Comparison of ENCODE assay signal across 10 cellular contexts in genomic region chr10:3836222-3836820, GRCh38. TPM values are rescaled to one million over a fixed set of nuclear protein-coding genes. Genes with fewer than 3 reads are reported as not detected.
DNase-seq lines count a peak whose midpoint lies in the region; ATAC-seq and TF ChIP-seq lines count a peak whose summit lies in the region.
"Had no signal": no experiment of that assay in that cellular context is flagged by ENCODE, and none has a peak within 500 bp of the region (broad histone marks: within the 10 kb centered on the region; RNA-seq: fewer than 3 reads in every experiment).

No MANE protein-coding gene starts in this region.

- no peak for TF ChIP-seq CTCF in endothelial cell (IDR thresholded peaks at IDR 0.05; ENCODE audit: unreplicated experiment)

- H3K27ac Mint-ChIP-seq in endothelial cell (ENCODE audit: unreplicated experiment): peak overlapping the region; percentile 98

- no peaks in the 10 kb centered on the region for H3K27me3 Mint-ChIP-seq in endothelial cell (ENCODE audit: unreplicated experiment)

- POLR2A ChIA-PET in HEK293T (lab: Yijun Ruan, JAX): interaction anchor here (1.0 to 1.9 kb wide), 5 partner anchors 15 to 54 kb away, joined by 3 to 17 read pairs (median 4); partner anchors contain the start of gene KLF6

- no peak overlapping the region for H3K4me3 Mint-ChIP-seq in endothelial cell (ENCODE audit: unreplicated experiment)

- H3K9me3 Mint-ChIP-seq in endothelial cell (ENCODE audit: unreplicated experiment): no peaks in the 10 kb centered on the region

- CTCF ChIA-PET in HEK293T (lab: Yijun Ruan, JAX): no interaction called here

- no peaks in the 10 kb centered on the region for H3K36me3 Mint-ChIP-seq in endothelial cell (ENCODE audit: low read depth, unreplicated experiment)

- no peak for DNase-seq in endothelial cell (ENCODE audit: low spot score)
- no peak for DNase-seq in HEK293T (ENCODE audit: extremely low spot score)
- no peak for DNase-seq in SKM-1 (lab: John Stamatoyannopoulos, UW; ENCODE audit: unreplicated experiment)
- no peak for DNase-seq in NCI-H1105 (lab: John Stamatoyannopoulos, UW)
- no peak for DNase-seq in NCI-H1694 treated with DMSO at 0.1 percent for 48 hours (lab: John Stamatoyannopoulos, UW)
- DNase-seq: Karpas-422 had no signal

- ATAC-seq in GM18502 (IDR thresholded peaks at IDR 0.05; ENCODE audit: poor library complexity, unreplicated experiment) (peak; percentile 68), GM21390 (IDR thresholded peaks at IDR 0.05; ENCODE audit: unreplicated experiment) (peak; percentile 52), HG03354 (IDR thresholded peaks at IDR 0.05; ENCODE audit: poor library complexity, severe bottlenecking, unreplicated experiment) (peak; percentile 59)
- ATAC-seq: body of pancreas had no signal

- H3K4me1 Mint-ChIP-seq in endothelial cell (ENCODE audit: unreplicated experiment): peaks cover 17% of the 10 kb centered on the region

TF ChIP-seq in HEK293T, 16 proteins besides CTCF, POLR2A, EP300 and RAD21:
- TF ChIP-seq ARNT (IDR thresholded peaks at IDR 0.05) (no peak), NFRKB (IDR thresholded peaks at IDR 0.05) (no peak), TARDBP (IDR thresholded peaks at IDR 0.05) (no peak), HDGF (IDR thresholded peaks at IDR 0.05; ENCODE audit: borderline replicate concordance) (no peak), BHLHE40 (IDR thresholded peaks at IDR 0.05; ENCODE audit: borderline replicate concordance) (no peak)

RNA-seq across cellular contexts. Expression of gene KLF6, which starts 51.3 kb away (rescaled TPM):
- total RNA-seq in endothelial cell (ENCODE audit: unreplicated experiment): 328 TPM
